13 cellular contexts compared by ENCODE assay signal in the genomic region with DNA sequence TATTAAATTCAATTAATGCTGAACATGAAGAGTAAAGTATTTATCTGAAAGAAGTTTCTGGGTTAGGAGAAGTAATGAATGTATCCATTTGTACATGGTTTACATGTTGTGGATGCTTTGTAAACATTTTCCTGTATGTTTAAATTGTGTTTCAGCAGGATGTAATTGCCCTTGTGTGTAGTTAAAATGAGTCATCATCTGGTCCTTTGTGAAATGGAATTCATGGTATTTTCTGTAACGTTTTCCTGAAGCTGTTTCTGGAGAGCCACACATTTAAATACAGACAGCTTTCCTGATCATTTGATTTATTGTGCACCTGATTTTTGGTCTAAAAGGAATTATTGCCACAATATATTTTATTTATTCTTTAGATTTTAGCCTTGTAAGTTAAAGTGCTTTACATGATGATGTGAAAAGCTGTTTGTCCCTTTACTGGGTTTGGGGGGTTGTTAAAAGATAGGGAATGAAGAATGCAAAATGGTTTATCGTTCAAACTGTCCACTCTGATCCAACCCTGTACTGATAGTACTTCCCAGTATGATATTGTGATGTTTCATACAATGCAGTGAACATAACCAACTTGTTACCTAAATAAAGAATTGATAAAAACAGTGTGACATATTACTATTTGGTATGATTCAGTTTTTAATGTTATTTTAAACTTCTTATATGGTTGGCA. TPM values are rescaled to one million over a fixed set of nuclear protein-coding genes. Genes with fewer than 3 reads are reported as not detected.
A peak's percentile ranks its signal among the peaks of the same experiment; 100 is the strongest.
DNase-seq lines count a peak whose midpoint lies in the region; ATAC-seq and TF ChIP-seq lines count a peak whose summit lies in the region.
"Had no signal": no experiment of that assay in that cellular context is flagged by ENCODE, and none has a peak within 500 bp of the region (broad histone marks: within the 10 kb centered on the region; RNA-seq: fewer than 3 reads in every experiment).

No MANE protein-coding gene starts in this region.

- H3K9me3 ChIP-seq in Caco-2: no peaks in the 10 kb centered on the region
- H3K9me3 ChIP-seq in adipocyte (ENCODE audit: control insufficient read depth, low read length): no peaks in the 10 kb centered on the region

- H3K27ac Mint-ChIP-seq in Caco-2 (ENCODE audit: unreplicated experiment) (no peak overlapping the region), glutamatergic neuron (ENCODE audit: unreplicated experiment) (no peak overlapping the region)

- H3K27me3 Mint-ChIP-seq in Caco-2 (ENCODE audit: insufficient read depth, unreplicated experiment) (no peaks in the 10 kb centered on the region), glutamatergic neuron (ENCODE audit: unreplicated experiment) (no peaks in the 10 kb centered on the region)

- peak overlapping the region; percentile 16 for H3K4me3 Mint-ChIP-seq in Caco-2 (ENCODE audit: unreplicated experiment)
- no peak overlapping the region for H3K4me3 Mint-ChIP-seq in glutamatergic neuron (ENCODE audit: unreplicated experiment)

- ATAC-seq in Right ventricle myocardium inferior: no peak

- peaks cover 4% of the 10 kb centered on the region for H3K4me1 Mint-ChIP-seq in Caco-2 (ENCODE audit: low read depth, unreplicated experiment)
- H3K4me1 Mint-ChIP-seq in glutamatergic neuron (ENCODE audit: low read depth, unreplicated experiment): no peaks in the 10 kb centered on the region

- DNase-seq in Caco-2 (peak in 1 of 2 experiments; percentile 48), HT1080 (ENCODE audit: low read depth) (peak; percentile 79), adipocyte (ENCODE audit: low read depth) (peak; percentile 75), iPS-NIHi7 (ENCODE audit: extremely low spot score) (peak; percentile 30), Right ventricle myocardium inferior (ENCODE audit: missing footprints) (no peak), glutamatergic neuron (no peak), dorsolateral prefrontal cortex (no peak)
- DNase-seq in activated naive CD4-positive, alpha-beta T cell (lab: John Stamatoyannopoulos, UW): no peak
- DNase-seq: NCI-H1092; stimulated activated CD4-positive, alpha-beta T cell treated with anti-CD3 and anti-CD28 coated beads, Interleukin-4, amount 100 ng/mL, for 24 hours had no signal

- peak overlapping the region in 12 of 59 donors; percentile 0 to 52 (median 16) for H3K27ac ChIP-seq in dorsolateral prefrontal cortex
- H3K27ac ChIP-seq: cardiac muscle cell, VCaP had no signal

- TSS peak; percentile 8 for BruUV-seq in Caco-2 (replicated peaks; lab: Mats Ljungman, UMichigan)

- H3K27me3 ChIP-seq in Caco-2 (replicated peaks; ENCODE audit: control insufficient read depth, insufficient read depth, low read length): no peaks in the 10 kb centered on the region
- no peaks in the 10 kb centered on the region for H3K27me3 ChIP-seq in adipocyte (replicated peaks; ENCODE audit: control insufficient read depth, insufficient read depth, low read length)
- H3K27me3 ChIP-seq in dorsolateral prefrontal cortex: no peaks in the 10 kb centered on the region
- H3K27me3 ChIP-seq: cardiac muscle cell had no signal

- H3K36me3 ChIP-seq in Caco-2 (ENCODE audit: control insufficient read depth, insufficient read depth, low read length) (no peaks in the 10 kb centered on the region), adipocyte (ENCODE audit: control insufficient read depth, insufficient read depth, low read length, severe bottlenecking) (peaks cover 10% of the 10 kb centered on the region)
- H3K36me3 ChIP-seq: cardiac muscle cell had no signal

- H3K4me1 ChIP-seq in Caco-2 (peaks cover 21% of the 10 kb centered on the region), adipocyte (ENCODE audit: control insufficient read depth, insufficient read depth, low read length) (peaks cover 37% of the 10 kb centered on the region)

- intact Hi-C loops in Caco-2 (cut with micrococcal nuclease; ENCODE audit: unreplicated experiment): loop anchor here (5.0 kb wide), 1 partner anchor 66 kb away; a partner anchor contains a TSS
- intact Hi-C loops in Right ventricle myocardium inferior (cut with DNase I): no loop called here
- intact Hi-C loops in dorsolateral prefrontal cortex (cut with DNase I): no loop called here

- CTCF ChIA-PET in Caco-2 (lab: Charles Lee): interaction anchor here (1.3 kb wide), 1 partner anchor 58 kb away, joined by 3 read pairs; no protein-coding TSS in a partner anchor

- peak overlapping the region; percentile 23 for H3K9ac ChIP-seq in adipocyte (ENCODE audit: low read length)

- POLR2A ChIA-PET in Caco-2 (lab: Charles Lee): no interaction called here

- no peak overlapping the region for H3K4me3 ChIP-seq in Caco-2 (ENCODE audit: low read depth, low read length)
- no peak overlapping the region for H3K4me3 ChIP-seq in adipocyte (ENCODE audit: low read length)
- no peak overlapping the region for H3K4me3 ChIP-seq in dorsolateral prefrontal cortex
- H3K4me3 ChIP-seq: cardiac muscle cell, lung had no signal

- peaks cover 24% of the 10 kb centered on the region for H3K36me3 Mint-ChIP-seq in Caco-2 (ENCODE audit: insufficient read depth, unreplicated experiment)
- H3K36me3 Mint-ChIP-seq in glutamatergic neuron (ENCODE audit: unreplicated experiment): no peaks in the 10 kb centered on the region

- H3K9me3 Mint-ChIP-seq in Caco-2 (ENCODE audit: unreplicated experiment) (no peaks in the 10 kb centered on the region), glutamatergic neuron (ENCODE audit: unreplicated experiment) (no peaks in the 10 kb centered on the region)

- TF ChIP-seq CTCF in Caco-2 (IDR thresholded peaks at IDR 0.05; ENCODE audit: insufficient read depth in 1 of 2, low read depth in 1 of 2, low read length in 1 of 2, severe bottlenecking in 1 of 2, unreplicated experiment in 1 of 2) (no peak), glutamatergic neuron (IDR thresholded peaks at IDR 0.05; ENCODE audit: partially characterized antibody, unreplicated experiment) (no peak), dorsolateral prefrontal cortex (IDR thresholded peaks at IDR 0.05 in 54 of 56, conservative IDR thresholded peaks at IDR 0.05 in 2 of 56; ENCODE audit: low read depth in 1 of 56, partially characterized antibody in 56 of 56) (no peak)

RNA-seq across cellular contexts. Expression of a gene that starts 41.7 kb away (rescaled TPM):
- total RNA-seq in Caco-2 (2022) (1.5 and 4.0 TPM in 2 replicates), Right ventricle myocardium inferior (not detected), glutamatergic neuron (ENCODE audit: unreplicated experiment) (0.51 TPM), dorsolateral prefrontal cortex (1 to 10 TPM in 47 of 120 experiments, under 1 TPM in 66, not detected in 7; 0.19 to 2.7 (median 0.90) TPM)
- not detected in 2 replicates for total RNA-seq in HT1080 (2014; rRNA removed; shearing (Covaris generic))
- polyA plus RNA-seq in HT1080 (2015; cell fraction: cytosol; rRNA removed): 0.05 TPM in 1 of 2 replicates, not detected in the other
- polyA plus RNA-seq in HT1080 (2015; cell fraction: nucleus; rRNA removed): 0.06 TPM in 2 replicates
- total RNA-seq: cardiac muscle cell had no signal

Comparison
In these comparisons a context has a peak if more than half of its experiments do, and no peak if none do; other contexts are left out.
1. DNase-seq: peak in HT1080 (single experiment), adipocyte (single experiment) and iPS-NIHi7 (single experiment); none in Right ventricle myocardium inferior (single experiment), glutamatergic neuron (single experiment), activated naive CD4-positive, alpha-beta T cell (0 of 4) and dorsolateral prefrontal cortex (0 of 10).